In genomic region chr5:148848378-148849031, GRCh38 we compare ENCODE assay signal across 1 cellular context.
TF ChIP-seq lines count a peak whose summit lies in the region.

No MANE protein-coding gene starts in this region.

TF ChIP-seq in K562, 482 proteins besides CTCF, POLR2A, EP300 and RAD21 (continued from another document):
- no peak for TF ChIP-seq PREB (CRISPR knock-in tag; IDR thresholded peaks at IDR 0.05)
